In genomic region chr7:30329706-30330105, GRCh38 we compare ENCODE assay signal across 22 cellular contexts. TPM values are rescaled to one million over a fixed set of nuclear protein-coding genes. Genes with fewer than 3 reads are reported as not detected.
DNase-seq lines count a peak whose midpoint lies in the region; ATAC-seq, FAIRE-seq and TF ChIP-seq lines count a peak whose summit lies in the region.
"Had no signal": no experiment of that assay in that cellular context is flagged by ENCODE, and none has a peak within 500 bp of the region (broad histone marks: within the 10 kb centered on the region; RNA-seq: fewer than 3 reads in every experiment).

No MANE protein-coding gene starts in this region.

- no peak for FAIRE-seq in K562 (lab: Jason Lieb, UNC)
- FAIRE-seq: colon, endothelial cell of umbilical vein, GM12878 had no signal

- H3K9me3 ChIP-seq in K562 (replicated peaks; ENCODE audit: control insufficient read depth, insufficient read depth, low read depth, low read length) = no peaks in the 10 kb centered on the region
- H3K9me3 ChIP-seq: mucosa of descending colon, right atrium auricular region, vagina had no signal

- no peak for DNase-seq in activated naive CD8-positive, alpha-beta T cell treated with anti-CD3 and anti-CD28 coated beads, Interleukin-2, amount 10 ng/mL, durations not matched to agents 7 days and 5 days
- no peak for DNase-seq in activated naive CD8-positive, alpha-beta T cell treated with anti-CD3 and anti-CD28 coated beads for 36 hours
- peak; percentile 40 for DNase-seq in NB4 (ENCODE audit: low read depth)
- DNase-seq in K562 (ENCODE audit: extremely low read depth in 1 of 4, low spot score in 3 of 4) = no peak
- DNase-seq in NCI-H526 treated with DMSO at 0.1 percent for 48 hours (lab: John Stamatoyannopoulos, UW) = no peak
- DNase-seq in EL = no peak
- no peak for DNase-seq in RKO (ENCODE audit: low spot score)
- DNase-seq: activated CD4-positive, alpha-beta T cell treated with anti-CD3 and anti-CD28 coated beads for 1 hour; activated gamma-delta T cell; foreskin fibroblast; mucosa of descending colon; NCI-H1048; NCI-H2107; nucleus accumbens; stimulated activated CD4-positive, alpha-beta T cell treated with anti-CD3 and anti-CD28 coated beads, Interleukin-15, amount 100 ng/mL, for 24 hours had no signal

- 52% methylated on average over 3 of the region's 3 CpGs for WGBS in K562 (ENCODE audit: insufficient coverage, low coverage, missing lambda C conversion rate)

- peaks cover 36% of the 10 kb centered on the region for H3K36me3 Mint-ChIP-seq in activated naive CD8-positive, alpha-beta T cell treated with anti-CD3 and anti-CD28 coated beads, Interleukin-2, amount 10 ng/mL, durations not matched to agents 7 days and 5 days
- H3K36me3 Mint-ChIP-seq in activated naive CD8-positive, alpha-beta T cell treated with anti-CD3 and anti-CD28 coated beads for 36 hours = peaks cover 26% of the 10 kb centered on the region

- no peak overlapping the region for H3K27ac ChIP-seq in K562 (ENCODE audit: extremely low read depth, low read depth, low read length)
- H3K27ac ChIP-seq: right atrium auricular region, RWPE1, vagina had no signal

- no peak overlapping the region for H3K4me3 Mint-ChIP-seq in activated naive CD8-positive, alpha-beta T cell treated with anti-CD3 and anti-CD28 coated beads, Interleukin-2, amount 10 ng/mL, durations not matched to agents 7 days and 5 days
- no peak overlapping the region for H3K4me3 Mint-ChIP-seq in activated naive CD8-positive, alpha-beta T cell treated with anti-CD3 and anti-CD28 coated beads for 36 hours

- no peak for ATAC-seq in activated naive CD8-positive, alpha-beta T cell treated with anti-CD3 and anti-CD28 coated beads, Interleukin-2, amount 10 ng/mL, durations not matched to agents 7 days and 5 days (ENCODE audit: low read depth)
- ATAC-seq in K562 (no peak), GM18867 (IDR thresholded peaks at IDR 0.05; ENCODE audit: unreplicated experiment) (no peak)

- TF ChIP-seq POLR2A in NB4 (IDR thresholded peaks at IDR 0.05; ENCODE audit: extremely low read depth, insufficient read length) (no peak), K562 (conservative IDR thresholded peaks at IDR 0.05) (no peak)

- no TSS peak for BruUV-seq in K562 (replicated peaks; lab: Mats Ljungman, UMichigan)

- H3K4me2 ChIP-seq in K562 (ENCODE audit: insufficient read depth, low read length) = no peak overlapping the region

- H3K27ac Mint-ChIP-seq in activated naive CD8-positive, alpha-beta T cell treated with anti-CD3 and anti-CD28 coated beads, Interleukin-2, amount 10 ng/mL, durations not matched to agents 7 days and 5 days = peak overlapping the region; percentile 84
- H3K27ac Mint-ChIP-seq in activated naive CD8-positive, alpha-beta T cell treated with anti-CD3 and anti-CD28 coated beads for 36 hours = no peak overlapping the region

- POLR2A ChIA-PET in activated naive CD8-positive, alpha-beta T cell treated with anti-CD3 and anti-CD28 coated beads, Interleukin-2, amount 10 ng/mL, durations not matched to agents 7 days and 5 days (lab: Charles Lee) = interaction anchor here (1.3 to 2.0 kb wide), 2 partner anchors 8 to 45 kb away, joined by 3 to 19 read pairs; no protein-coding TSS in a partner anchor
- POLR2A ChIA-PET in K562 (lab: Yijun Ruan, JAX) = interaction anchor here (1.0 to 1.6 kb wide), 2 partner anchors 10 to 12 kb away, joined by 3 to 6 read pairs; no protein-coding TSS in a partner anchor

- no peak overlapping the region for H2AFZ ChIP-seq in K562 (ENCODE audit: low read depth, low read length)

- no peak for TF ChIP-seq RAD21 in K562 (CRISPR knock-in tag; conservative IDR thresholded peaks at IDR 0.05 in 1 of 2, IDR thresholded peaks at IDR 0.05 in 1 of 2)

- no peak overlapping the region for H3K9ac ChIP-seq in K562 (ENCODE audit: insufficient read depth in 1 of 2, low read depth in 2 of 2, low read length in 2 of 2)

- no peaks in the 10 kb centered on the region for H4K20me1 ChIP-seq in K562 (replicated peaks; ENCODE audit: control insufficient read depth, insufficient read depth, low read length)

- H3K9me1 ChIP-seq in K562 (ENCODE audit: control insufficient read depth, insufficient read depth, low read length) = no peaks in the 10 kb centered on the region

- in situ Hi-C loops in K562 (cut with MboI) = no loop called here

- no peak for TF ChIP-seq EP300 in K562 (IDR thresholded peaks at IDR 0.05; ENCODE audit: low read length)

- peaks cover 4% of the 10 kb centered on the region for H3K9me3 Mint-ChIP-seq in activated naive CD8-positive, alpha-beta T cell treated with anti-CD3 and anti-CD28 coated beads, Interleukin-2, amount 10 ng/mL, durations not matched to agents 7 days and 5 days
- H3K9me3 Mint-ChIP-seq in activated naive CD8-positive, alpha-beta T cell treated with anti-CD3 and anti-CD28 coated beads for 36 hours = peaks cover 7% of the 10 kb centered on the region

- H3K79me2 ChIP-seq in K562 (ENCODE audit: control insufficient read depth, insufficient read depth, low read length) = peaks cover 34% of the 10 kb centered on the region; the same call in 2 of the 3 replicates

- peaks cover 48% of the 10 kb centered on the region for H3K4me1 Mint-ChIP-seq in activated naive CD8-positive, alpha-beta T cell treated with anti-CD3 and anti-CD28 coated beads, Interleukin-2, amount 10 ng/mL, durations not matched to agents 7 days and 5 days
- H3K4me1 Mint-ChIP-seq in activated naive CD8-positive, alpha-beta T cell treated with anti-CD3 and anti-CD28 coated beads for 36 hours = peaks cover 46% of the 10 kb centered on the region

- TF ChIP-seq CTCF in NB4 (IDR thresholded peaks at IDR 0.05; ENCODE audit: low read depth, low read length) = no peak
- TF ChIP-seq CTCF in K562 (IDR thresholded peaks at IDR 0.05 in 2 of 3, conservative IDR thresholded peaks at IDR 0.05 in 1 of 3; ENCODE audit: insufficient read depth in 2 of 3, low read depth in 1 of 3, low read length in 3 of 3) = no peak

- no peak overlapping the region for H3K4me3 ChIP-seq in NB4 (ENCODE audit: low read depth, low read length)
- H3K4me3 ChIP-seq in K562 = no peak overlapping the region
- H3K4me3 ChIP-seq: mucosa of descending colon, right atrium auricular region, vagina had no signal

- no peaks in the 10 kb centered on the region for H3K36me3 ChIP-seq in K562 (ENCODE audit: control insufficient read depth, insufficient read depth, low read length)
- H3K36me3 ChIP-seq: right atrium auricular region, vagina had no signal

- intact Hi-C loops in K562 (cut with micrococcal nuclease) = no loop called here

- peaks cover 0 to 23% of the 10 kb centered on the region in 2 experiments; a peak in 3 of 5 replicates for H3K4me1 ChIP-seq in K562 (replicated peaks in 1 of 2; ENCODE audit: control insufficient read depth in 2 of 2, insufficient read depth in 2 of 2, low read length in 2 of 2)
- H3K4me1 ChIP-seq: right atrium auricular region had no signal

- H3K27me3 ChIP-seq in K562 (ENCODE audit: control insufficient read depth in 2 of 2, insufficient read depth in 2 of 2, low read length in 2 of 2) = no peaks in the 10 kb centered on the region
- H3K27me3 ChIP-seq: right atrium auricular region, vagina had no signal

- no peaks in the 10 kb centered on the region for H3K27me3 Mint-ChIP-seq in activated naive CD8-positive, alpha-beta T cell treated with anti-CD3 and anti-CD28 coated beads, Interleukin-2, amount 10 ng/mL, durations not matched to agents 7 days and 5 days
- no peaks in the 10 kb centered on the region for H3K27me3 Mint-ChIP-seq in activated naive CD8-positive, alpha-beta T cell treated with anti-CD3 and anti-CD28 coated beads for 36 hours

- CTCF ChIA-PET in K562 (lab: Yijun Ruan, JAX; ENCODE audit: low intra/inter-chr PET ratio) = no interaction called here

TF ChIP-seq in K562, 482 proteins besides CTCF, POLR2A, EP300 and RAD21:
- TF ChIP-seq PREB (CRISPR knock-in tag; IDR thresholded peaks at IDR 0.05) (no peak), SOX6 (IDR thresholded peaks at IDR 0.05) (peak; percentile 10; the same call in 1 of the 2 replicates), ARHGAP35 (IDR thresholded peaks at IDR 0.05; ENCODE audit: partially characterized antibody) (no peak)

RNA-seq across cellular contexts. Expression of gene ZNRF2, which starts 45.3 kb away (rescaled TPM):
- total RNA-seq in activated naive CD8-positive, alpha-beta T cell treated with anti-CD3 and anti-CD28 coated beads, Interleukin-2, amount 10 ng/mL, durations not matched to agents 7 days and 5 days = 10 to 100 TPM; 27.1 to 28.0 TPM
- total RNA-seq in activated naive CD8-positive, alpha-beta T cell treated with anti-CD3 and anti-CD28 coated beads for 36 hours = 1 to 10 TPM; 6.9 TPM
- total RNA-seq in K562 (2011; cell fraction: chromatin; rRNA removed; ENCODE audit: low replicate concordance) = 5.4 and 16.5 TPM in 2 replicates
- 4.0 and 7.5 TPM in 2 replicates for total RNA-seq in K562 (2011; cell fraction: nucleolus; rRNA removed)
- 5.4 and 9.7 TPM in 2 replicates for total RNA-seq in K562 (2011; cell fraction: nucleoplasm; rRNA removed)
- total RNA-seq in K562 (2014; rRNA removed) (13.9 and 18.1 TPM in 2 replicates), K562 (2014; rRNA removed; fragmentation: Illumina TruSeq; extraction: Trizol) (6.8 and 8.1 TPM in 2 replicates), K562 (2015; rRNA removed; fragmentation: Illumina TruSeq; extraction: Trizol) (5.2 and 5.9 TPM in 2 replicates), K562 (2021) (8.3 and 9.4 TPM in 2 replicates)
- polyA plus RNA-seq in K562 (2011; rRNA removed) (4.1 and 5.5 TPM in 2 replicates), K562 (2014; fragmentation: Illumina TruSeq; extraction: Trizol) (4.7 and 5.5 TPM in 2 replicates), K562 (2014; fragmentation: Nextera tagmentation; extraction: Ambion mirVana) (1 to 10 TPM; 1.1 to 1.2 TPM), K562 (2014; rRNA removed) (4.7 and 4.9 TPM in 2 replicates)
- 1.7 and 3.0 TPM in 2 replicates for polyA plus RNA-seq in K562 (2011; cell fraction: cytosol; rRNA removed)
- 3.2 and 4.0 TPM in 2 replicates for polyA plus RNA-seq in K562 (2011; cell fraction: nucleus; rRNA removed)
- 3.6 and 5.3 TPM in 2 replicates for polyA plus RNA-seq in K562 (2012)
- 6.5 and 9.6 TPM in 2 replicates for polyA minus RNA-seq in K562 (2011; rRNA and poly(A)+ RNA removed)
- 4.6 and 5.2 TPM in 2 replicates for polyA minus RNA-seq in K562 (2011; cell fraction: cytosol; rRNA and poly(A)+ RNA removed)
- polyA minus RNA-seq in K562 (2011; cell fraction: nucleus; rRNA and poly(A)+ RNA removed) = 17.7 and 20.2 TPM in 2 replicates
